In the genomic region with DNA sequence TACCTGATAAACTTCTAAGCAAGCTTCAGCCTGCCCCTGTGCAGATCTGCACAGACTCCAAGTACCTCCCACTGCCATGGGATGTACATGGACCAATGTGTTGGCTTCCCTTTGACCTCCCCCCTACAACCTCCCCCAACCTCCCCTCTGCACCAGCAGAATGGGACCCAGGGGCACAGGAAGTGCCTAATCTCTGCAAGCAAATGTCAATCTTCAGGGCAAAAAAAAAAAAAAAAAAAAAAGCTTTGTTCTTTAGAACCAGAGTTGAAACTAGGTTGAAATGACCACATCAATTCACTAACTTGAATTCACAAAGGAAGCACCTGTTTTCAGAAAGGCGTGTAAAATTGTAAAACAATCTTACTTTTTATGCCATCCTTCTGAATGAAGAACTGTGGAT, we compare ENCODE assay signal across 14 cellular contexts. TPM values are rescaled to one million over a fixed set of nuclear protein-coding genes. Genes with fewer than 3 reads are reported as not detected.
A peak's percentile ranks its signal among the peaks of the same experiment; 100 is the strongest.
DNase-seq lines count a peak whose midpoint lies in the region; ATAC-seq and TF ChIP-seq lines count a peak whose summit lies in the region.
"Had no signal": no experiment of that assay in that cellular context is flagged by ENCODE, and none has a peak within 500 bp of the region (broad histone marks: within the 10 kb centered on the region; RNA-seq: fewer than 3 reads in every experiment).

No MANE protein-coding gene starts in this region.

- no peaks in the 10 kb centered on the region for H3K36me3 ChIP-seq in left lung
- H3K36me3 ChIP-seq: breast epithelium, SJSA1 had no signal

- H3K27me3 Mint-ChIP-seq in stimulated activated naive B cell treated with anti-CD40 and anti-IgM and Interleukin-4, amounts not matched to agents 10 μg/mL and 1 μg/mL and 100 μg/mL, for 72 hours, result peaks cover 0 to 5% of the 10 kb centered on the region in 2 donors

- H3K4me1 Mint-ChIP-seq in stimulated activated naive B cell treated with anti-CD40 and anti-IgM and Interleukin-4, amounts not matched to agents 10 μg/mL and 1 μg/mL and 100 μg/mL, for 72 hours, result peaks cover 4 to 14% of the 10 kb centered on the region in 2 donors
- H3K4me1 Mint-ChIP-seq: memory B cell had no signal

- H3K9me3 Mint-ChIP-seq in stimulated activated naive B cell treated with anti-CD40 and anti-IgM and Interleukin-4, amounts not matched to agents 10 μg/mL and 1 μg/mL and 100 μg/mL, for 72 hours, result peaks cover 0 to 1% of the 10 kb centered on the region in 2 donors
- H3K9me3 Mint-ChIP-seq: memory B cell had no signal

- DNase-seq in activated CD8-positive, alpha-beta memory T cell treated with anti-CD3 and anti-CD28 coated beads, Interleukin-2, amount 50 U/mL, for 4 hours, result peak; percentile 24
- no peak for DNase-seq in activated CD8-positive, alpha-beta memory T cell treated with anti-CD3 and anti-CD28 coated beads, Interleukin-2, amount 50 U/mL, for 48 hours
- DNase-seq in T-helper 2 cell, result peak in 3 of 5 experiments; percentile 6 to 75 (median 11)
- DNase-seq in caudate nucleus (lab: John Stamatoyannopoulos, UW), result peak in 4 of 61 donors; percentile 18 to 64 (median 38)
- DNase-seq in stimulated activated naive B cell treated with anti-CD40 and anti-IgM and Interleukin-4, amounts not matched to agents 10 μg/mL and 1 μg/mL and 100 μg/mL, for 72 hours, result no peak
- DNase-seq in left lung, result no peak
- no peak for DNase-seq in Kasumi-1 (lab: John Stamatoyannopoulos, UW)
- no peak for DNase-seq in HPDE6-E6E7 (ENCODE audit: extremely low spot score)
- DNase-seq: NCI-H1694; NK-92 treated with Interleukin-12 subunit alpha and Interleukin-12 subunit beta, amount 100 ng/mL, for 24 hours had no signal

- no peak overlapping the region for H3K27ac Mint-ChIP-seq in stimulated activated naive B cell treated with anti-CD40 and anti-IgM and Interleukin-4, amounts not matched to agents 10 μg/mL and 1 μg/mL and 100 μg/mL, for 72 hours
- H3K27ac Mint-ChIP-seq: memory B cell had no signal

- H3K27me3 ChIP-seq in left lung, result no peaks in the 10 kb centered on the region
- H3K27me3 ChIP-seq: breast epithelium, SJSA1 had no signal

- H3K4me1 ChIP-seq in left lung, result no peaks in the 10 kb centered on the region
- H3K4me1 ChIP-seq: breast epithelium had no signal

- no peak for TF ChIP-seq CTCF in left lung (IDR thresholded peaks at IDR 0.05)

- H3K9me3 ChIP-seq in left lung, result no peaks in the 10 kb centered on the region
- H3K9me3 ChIP-seq: breast epithelium, SJSA1 had no signal

- intact Hi-C loops in left lung (cut with DNase I), result no loop called here

- ATAC-seq in stimulated activated naive B cell treated with anti-CD40 and anti-IgM and Interleukin-4, amounts not matched to agents 10 μg/mL and 1 μg/mL and 100 μg/mL, for 72 hours (replicated peaks), result peak; percentile 22 to 61
- ATAC-seq in left lung, result no peak
- ATAC-seq: HepG2 had no signal

- H3K27ac ChIP-seq in caudate nucleus (ENCODE audit: low read depth, low read length), result peak overlapping the region; percentile 87
- H3K27ac ChIP-seq in left lung, result no peak overlapping the region
- H3K27ac ChIP-seq: breast epithelium, SJSA1 had no signal

- no peaks in the 10 kb centered on the region for H3K36me3 Mint-ChIP-seq in stimulated activated naive B cell treated with anti-CD40 and anti-IgM and Interleukin-4, amounts not matched to agents 10 μg/mL and 1 μg/mL and 100 μg/mL, for 72 hours
- H3K36me3 Mint-ChIP-seq: memory B cell had no signal

- H3K4me3 Mint-ChIP-seq in stimulated activated naive B cell treated with anti-CD40 and anti-IgM and Interleukin-4, amounts not matched to agents 10 μg/mL and 1 μg/mL and 100 μg/mL, for 72 hours, result peak overlapping the region in 1 of 2 donors; percentile 21
- H3K4me3 Mint-ChIP-seq: memory B cell had no signal

- no peak overlapping the region for H3K4me3 ChIP-seq in left lung
- H3K4me3 ChIP-seq: breast epithelium, SJSA1 had no signal

RNA-seq across cellular contexts. Expression of a gene that starts 53.9 kb away (rescaled TPM):
- total RNA-seq in left lung, result 10 to 100 TPM in 1 of 2 donors, 1 to 10 TPM in 1; 9.7 to 12.5 TPM

Comparison
In these comparisons a context has a peak if more than half of its experiments do, and no peak if none do; other contexts are left out.
1. DNase-seq: peak in activated CD8-positive, alpha-beta memory T cell treated with anti-CD3 and anti-CD28 coated beads, Interleukin-2, amount 50 U/mL, for 4 hours (single experiment) and T-helper 2 cell (3 of 5); none in activated CD8-positive, alpha-beta memory T cell treated with anti-CD3 and anti-CD28 coated beads, Interleukin-2, amount 50 U/mL, for 48 hours (single experiment), stimulated activated naive B cell treated with anti-CD40 and anti-IgM and Interleukin-4, amounts not matched to agents 10 μg/mL and 1 μg/mL and 100 μg/mL, for 72 hours (single experiment), left lung (0 of 2), Kasumi-1 (0 of 2) and HPDE6-E6E7 (single experiment).